12 cellular contexts compared by ENCODE assay signal in genomic region chr12:43551971-43552559, GRCh38. TPM values are rescaled to one million over a fixed set of nuclear protein-coding genes. Genes with fewer than 3 reads are reported as not detected.
DNase-seq lines count a peak whose midpoint lies in the region; FAIRE-seq and TF ChIP-seq lines count a peak whose summit lies in the region.
"Had no signal": no experiment of that assay in that cellular context is flagged by ENCODE, and none has a peak within 500 bp of the region (broad histone marks: within the 10 kb centered on the region; RNA-seq: fewer than 3 reads in every experiment).

ADAMTS20 (minus strand) TSS chr12:43552203; CDS start chr12:43551921, 282 bp downstream.

- no peaks in the 10 kb centered on the region for H3K36me3 Mint-ChIP-seq in MCF 10A (ENCODE audit: insufficient read depth, unreplicated experiment)
- peaks cover 8% of the 10 kb centered on the region for H3K36me3 Mint-ChIP-seq in brain

- no peak within 1 kb of the TSS for H3K9ac ChIP-seq in keratinocyte (ENCODE audit: control insufficient read depth, extremely low read depth, insufficient read depth, low read length)

- no TSS peak for BruUV-seq in MCF 10A (replicated peaks; lab: Mats Ljungman, UMichigan)

- H3K27me3 ChIP-seq in breast epithelium (peaks cover 0 to 29% of the 10 kb centered on the region in 2 donors), keratinocyte (ENCODE audit: control insufficient read depth, extremely low read depth, insufficient read depth, low read length) (peaks cover 27% of the 10 kb centered on the region)

- TF ChIP-seq CTCF in breast epithelium (IDR thresholded peaks at IDR 0.05) (no peak), MCF 10A (IDR thresholded peaks at IDR 0.05; ENCODE audit: unreplicated experiment) (no peak), brain (conservative IDR thresholded peaks at IDR 0.05) (peak; percentile 49 to 76), keratinocyte (optimal IDR thresholded peaks at IDR 0.05 in 1 of 3, IDR thresholded peaks at IDR 0.05 in 1 of 3, conservative IDR thresholded peaks at IDR 0.05 in 1 of 3; ENCODE audit: extremely low read depth in 1 of 3, insufficient read depth in 2 of 3, low read length in 3 of 3) (no peak)

- H2AFZ ChIP-seq in keratinocyte (ENCODE audit: control insufficient read depth, low read length) = no peak within 1 kb of the TSS

- intact Hi-C loops in breast epithelium (cut with DNase I; ENCODE audit: low total_unique reads) (no loop called here), MCF 10A (cut with micrococcal nuclease) (no loop called here)

- no peaks in the 10 kb centered on the region for H4K20me1 ChIP-seq in keratinocyte (ENCODE audit: control insufficient read depth, extremely low read depth, insufficient read depth, low read length)

- TF ChIP-seq POLR2A in breast epithelium (IDR thresholded peaks at IDR 0.05) = no peak

- H3K27me3 Mint-ChIP-seq in MCF 10A (ENCODE audit: insufficient read depth, unreplicated experiment) = peaks cover 24% of the 10 kb centered on the region
- peaks cover 38% of the 10 kb centered on the region for H3K27me3 Mint-ChIP-seq in brain

- H3K27ac Mint-ChIP-seq in MCF 10A (ENCODE audit: low read depth, unreplicated experiment) (no peak within 1 kb of the TSS), brain (peak within 1 kb of the TSS in 2 of 5 experiments; percentile 70 to 86)
- H3K27ac Mint-ChIP-seq: activated naive CD8-positive, alpha-beta T cell had no signal

- dilution Hi-C loops in keratinocyte (cut with MboI; ENCODE audit: extremely low pct_ligation_motif_present, low sequenced_read_pairs) = no loop called here

- H3K4me1 ChIP-seq in breast epithelium (no peaks in the 10 kb centered on the region), keratinocyte (ENCODE audit: control insufficient read depth, extremely low read depth, insufficient read depth, low read length) (no peaks in the 10 kb centered on the region)

- H3K4me2 ChIP-seq in keratinocyte (ENCODE audit: control insufficient read depth, extremely low read depth, insufficient read depth, low read depth, low read length) = peak within 1 kb of the TSS; percentile 16

- H3K79me2 ChIP-seq in keratinocyte (ENCODE audit: control insufficient read depth, insufficient read depth, low read length) = no peaks in the 10 kb centered on the region

- DNase-seq in breast epithelium (ENCODE audit: low spot score in 2 of 2) (no peak), MCF 10A (ENCODE audit: unreplicated experiment) (no peak), keratinocyte (ENCODE audit: low read depth, low spot score) (no peak), urothelium cell line (ENCODE audit: low spot score) (peak; percentile 26), mesenteric fat pad (ENCODE audit: low spot score) (no peak), cerebellar cortex (ENCODE audit: low spot score) (no peak)
- DNase-seq in activated CD4-positive, alpha-beta T cell treated with anti-CD3 and anti-CD28 coated beads for 1 hour = no peak

- CTCF ChIA-PET in MCF 10A (lab: Yijun Ruan, JAX) = no interaction called here

- H3K4me1 Mint-ChIP-seq in MCF 10A (ENCODE audit: insufficient read depth, unreplicated experiment) (no peaks in the 10 kb centered on the region), brain (peaks cover 11% of the 10 kb centered on the region)

- H3K36me3 ChIP-seq in breast epithelium (no peaks in the 10 kb centered on the region), keratinocyte (ENCODE audit: control insufficient read depth in 2 of 2, extremely low read depth in 1 of 2, insufficient read depth in 2 of 2, low read length in 2 of 2) (no peaks in the 10 kb centered on the region)

- H3K4me3 Mint-ChIP-seq in MCF 10A (ENCODE audit: unreplicated experiment) (no peak within 1 kb of the TSS), brain (peak within 1 kb of the TSS; percentile 87 to 96 (median 94))
- H3K4me3 Mint-ChIP-seq: activated naive CD8-positive, alpha-beta T cell had no signal

- POLR2A ChIA-PET in MCF 10A (lab: Yijun Ruan, JAX) = no interaction called here

- H3K9me3 ChIP-seq in breast epithelium = peaks cover 0 to 28% of the 10 kb centered on the region in 2 donors
- H3K9me3 ChIP-seq in keratinocyte (ENCODE audit: control insufficient read depth, low read depth, low read length) = no peaks in the 10 kb centered on the region

- H3K9me3 Mint-ChIP-seq in MCF 10A (ENCODE audit: unreplicated experiment) = peaks cover 10% of the 10 kb centered on the region
- peaks cover 8 to 14% (median 14%) of the 10 kb centered on the region in 5 experiments for H3K9me3 Mint-ChIP-seq in brain

- H3K4me3 ChIP-seq in breast epithelium = peak within 1 kb of the TSS in 2 of 3 donors; percentile 15 to 37
- no peak within 1 kb of the TSS for H3K4me3 ChIP-seq in keratinocyte (ENCODE audit: control insufficient read depth in 2 of 3, extremely low read depth in 1 of 3, insufficient read depth in 2 of 3, low read depth in 1 of 3, low read length in 3 of 3)

- FAIRE-seq in keratinocyte (lab: Jason Lieb, UNC) (no peak), urothelium cell line (lab: Jason Lieb, UNC) (no peak)

- H3K9me1 ChIP-seq in keratinocyte (ENCODE audit: control insufficient read depth, extremely low read depth, insufficient read depth, low read length) = no peaks in the 10 kb centered on the region

- H3K27ac ChIP-seq in breast epithelium (no peak within 1 kb of the TSS), keratinocyte (ENCODE audit: control insufficient read depth, insufficient read depth, low read length) (no peak within 1 kb of the TSS)

RNA-seq across cellular contexts. Expression of gene ADAMTS20, which starts in this region (rescaled TPM):
- total RNA-seq in breast epithelium (not detected), MCF 10A (2022) (not detected in 2 replicates), mesenteric fat pad (not detected)
- polyA plus RNA-seq in brain (ENCODE audit: insufficient read depth, low read depth, low replicate concordance) (not detected), keratinocyte (not detected in 3 replicates)
- not detected for polyA plus RNA-seq in keratinocyte (2011; ENCODE audit: low read depth)
- polyA plus RNA-seq in keratinocyte (2011; cell fraction: cytosol; rRNA removed) = not detected in 2 replicates
- polyA plus RNA-seq in keratinocyte (2011; cell fraction: nucleus; rRNA removed) = not detected in 2 replicates
- polyA plus RNA-seq in keratinocyte (2012; ENCODE audit: low replicate concordance) = not detected in 2 replicates
- polyA minus RNA-seq in keratinocyte = not detected in 3 replicates
- not detected for polyA minus RNA-seq in keratinocyte (2011; cell fraction: cytosol; rRNA and poly(A)+ RNA removed)
- polyA minus RNA-seq in keratinocyte (2011; cell fraction: nucleus; rRNA and poly(A)+ RNA removed) = not detected in 2 replicates
- total RNA-seq: glomerular endothelial cell, HT1080 had no signal
- polyA plus RNA-seq: AG04450 had no signal

Comparison
In these comparisons a context has a peak if more than half of its experiments do, and no peak if none do; other contexts are left out.
1. H3K4me3 ChIP-seq: peak in breast epithelium (2 of 3); none in keratinocyte (0 of 3).
2. CTCF ChIP-seq: peak in brain (2 of 2); none in breast epithelium (0 of 3), MCF 10A (single experiment) and keratinocyte (0 of 3).